In genomic region chr15:76330281-76330680, GRCh38 we compare ENCODE assay signal across 10 cellular contexts. TPM values are rescaled to one million over a fixed set of nuclear protein-coding genes. Genes with fewer than 3 reads are reported as not detected.
DNase-seq lines count a peak whose midpoint lies in the region; TF ChIP-seq lines count a peak whose summit lies in the region.
"Had no signal": no experiment of that assay in that cellular context is flagged by ENCODE, and none has a peak within 500 bp of the region (broad histone marks: within the 10 kb centered on the region; RNA-seq: fewer than 3 reads in every experiment).

No MANE protein-coding gene starts in this region.

- H3K36me3 ChIP-seq in OCI-LY3 (replicated peaks; ENCODE audit: low read depth, low read length) = no peaks in the 10 kb centered on the region
- H3K36me3 ChIP-seq in effector memory CD4-positive, alpha-beta T cell (ENCODE audit: control insufficient read depth, insufficient read depth, low read length) = no peaks in the 10 kb centered on the region
- H3K36me3 ChIP-seq: BLaER1, neutrophil had no signal

- H3K27ac ChIP-seq in OCI-LY3 (ENCODE audit: low read length) = no peak overlapping the region
- no peak overlapping the region for H3K27ac ChIP-seq in effector memory CD4-positive, alpha-beta T cell (ENCODE audit: insufficient read depth, low read length, poor library complexity, severe bottlenecking)
- H3K27ac ChIP-seq: BLaER1, neutrophil had no signal

- no peak overlapping the region for H3K9ac ChIP-seq in OCI-LY3 (ENCODE audit: low read length)
- H3K9ac ChIP-seq: BLaER1 had no signal

- no peaks in the 10 kb centered on the region for H4K20me1 ChIP-seq in OCI-LY3 (ENCODE audit: insufficient read depth, low read length)
- H4K20me1 ChIP-seq: BLaER1 had no signal

- no peaks in the 10 kb centered on the region for H3K9me3 Mint-ChIP-seq in progenitor cell of endocrine pancreas (ENCODE audit: low read depth)
- no peaks in the 10 kb centered on the region for H3K9me3 Mint-ChIP-seq in activated CD4-positive, alpha-beta memory T cell treated with anti-CD3 and anti-CD28 coated beads for 36 hours

- H3K4me3 Mint-ChIP-seq in progenitor cell of endocrine pancreas (ENCODE audit: low read depth) = no peak overlapping the region
- H3K4me3 Mint-ChIP-seq in activated CD4-positive, alpha-beta memory T cell treated with anti-CD3 and anti-CD28 coated beads for 36 hours = no peak overlapping the region

- no peak overlapping the region for H3K4me3 ChIP-seq in OCI-LY3 (ENCODE audit: low read length)
- no peak overlapping the region for H3K4me3 ChIP-seq in effector memory CD4-positive, alpha-beta T cell (ENCODE audit: insufficient read depth, low read depth, low read length, poor library complexity, severe bottlenecking)
- H3K4me3 ChIP-seq: BLaER1 had no signal

- H3K9me3 ChIP-seq in OCI-LY3 (ENCODE audit: insufficient read depth, low read length) = no peaks in the 10 kb centered on the region
- no peaks in the 10 kb centered on the region for H3K9me3 ChIP-seq in effector memory CD4-positive, alpha-beta T cell (ENCODE audit: control insufficient read depth, low read length)
- H3K9me3 ChIP-seq: neutrophil had no signal

- peaks cover 10% of the 10 kb centered on the region for H3K27me3 ChIP-seq in OCI-LY3 (ENCODE audit: low read depth, low read length)
- peaks cover 15% of the 10 kb centered on the region for H3K27me3 ChIP-seq in effector memory CD4-positive, alpha-beta T cell (replicated peaks; ENCODE audit: control insufficient read depth, insufficient read depth, low read length, poor library complexity, severe bottlenecking)

- TF ChIP-seq CTCF in OCI-LY3 (IDR thresholded peaks at IDR 0.05; ENCODE audit: low read depth, low read length) = peak; percentile 39
- TF ChIP-seq CTCF in progenitor cell of endocrine pancreas (IDR thresholded peaks at IDR 0.05; ENCODE audit: unreplicated experiment) = peak; percentile 59

- no peak overlapping the region for H2AFZ ChIP-seq in OCI-LY3 (ENCODE audit: low read depth, low read length)

- POLR2A ChIA-PET in activated CD4-positive, alpha-beta memory T cell treated with anti-CD3 and anti-CD28 coated beads for 36 hours (lab: Charles Lee) = no interaction called here

- intact Hi-C loops in activated CD4-positive, alpha-beta memory T cell treated with anti-CD3 and anti-CD28 coated beads for 36 hours (cut with micrococcal nuclease) = loop anchor here (5.0 to 10.0 kb wide), 2 partner anchors 93 to 145 kb away; no protein-coding TSS in a partner anchor

- H3K36me3 Mint-ChIP-seq in progenitor cell of endocrine pancreas (ENCODE audit: insufficient read depth) = no peaks in the 10 kb centered on the region
- H3K36me3 Mint-ChIP-seq in activated CD4-positive, alpha-beta memory T cell treated with anti-CD3 and anti-CD28 coated beads for 36 hours = no peaks in the 10 kb centered on the region

- DNase-seq in NCI-H146 (lab: John Stamatoyannopoulos, UW) (peak; percentile 10), NCI-H146 treated with DMSO at 0.1 percent for 48 hours (lab: John Stamatoyannopoulos, UW; ENCODE audit: unreplicated experiment) (no peak), fibroblast of gingiva (ENCODE audit: low read depth) (peak; percentile 60), progenitor cell of endocrine pancreas (ENCODE audit: low spot score, unreplicated experiment) (no peak), KG1 (lab: John Stamatoyannopoulos, UW) (no peak)
- no peak for DNase-seq in activated CD4-positive, alpha-beta memory T cell treated with anti-CD3 and anti-CD28 coated beads for 36 hours
- no peak for DNase-seq in effector memory CD4-positive, alpha-beta T cell

- peaks cover 7% of the 10 kb centered on the region for H3K4me1 Mint-ChIP-seq in progenitor cell of endocrine pancreas (ENCODE audit: low read depth)
- peaks cover 3% of the 10 kb centered on the region for H3K4me1 Mint-ChIP-seq in activated CD4-positive, alpha-beta memory T cell treated with anti-CD3 and anti-CD28 coated beads for 36 hours (ENCODE audit: low read depth)

- no peak overlapping the region for H3K27ac Mint-ChIP-seq in progenitor cell of endocrine pancreas
- H3K27ac Mint-ChIP-seq in activated CD4-positive, alpha-beta memory T cell treated with anti-CD3 and anti-CD28 coated beads for 36 hours = no peak overlapping the region

- peaks cover 55% of the 10 kb centered on the region for H3K27me3 Mint-ChIP-seq in progenitor cell of endocrine pancreas
- peaks cover 50% of the 10 kb centered on the region for H3K27me3 Mint-ChIP-seq in activated CD4-positive, alpha-beta memory T cell treated with anti-CD3 and anti-CD28 coated beads for 36 hours

- peaks cover 9% of the 10 kb centered on the region for H3K4me1 ChIP-seq in OCI-LY3 (ENCODE audit: low read length)
- H3K4me1 ChIP-seq in effector memory CD4-positive, alpha-beta T cell (ENCODE audit: control insufficient read depth, insufficient read depth, low read length, poor library complexity, severe bottlenecking) = peaks cover 2% of the 10 kb centered on the region
- H3K4me1 ChIP-seq: BLaER1 had no signal

- CTCF ChIA-PET in activated CD4-positive, alpha-beta memory T cell treated with anti-CD3 and anti-CD28 coated beads for 36 hours (lab: Charles Lee) = interaction anchor here (0.8 to 1.8 kb wide), 5 partner anchors 16 to 148 kb away, joined by 3 to 6 read pairs (median 3); no protein-coding TSS in a partner anchor

- no peak overlapping the region for H3K4me2 ChIP-seq in OCI-LY3 (ENCODE audit: low read length)
- H3K4me2 ChIP-seq: BLaER1 had no signal

- no peaks in the 10 kb centered on the region for H3K79me2 ChIP-seq in OCI-LY3 (ENCODE audit: low read length)

RNA-seq across cellular contexts. Expression of gene ISL2, which starts 6.3 kb away (rescaled TPM):
- total RNA-seq in progenitor cell of endocrine pancreas = 0.36 and 0.38 TPM in 2 replicates
- under 1 TPM; 0.15 to 0.19 TPM for total RNA-seq in activated CD4-positive, alpha-beta memory T cell treated with anti-CD3 and anti-CD28 coated beads for 36 hours

RNA-seq across cellular contexts. Expression of gene ETFA, which starts 19.0 kb away (rescaled TPM):
- 105 and 107 TPM in 2 replicates for total RNA-seq in progenitor cell of endocrine pancreas
- total RNA-seq in activated CD4-positive, alpha-beta memory T cell treated with anti-CD3 and anti-CD28 coated beads for 36 hours = 100 to 1,000 TPM; 169 to 173 TPM

Comparison
In these comparisons a context has a peak if more than half of its experiments do, and no peak if none do; other contexts are left out.
1. DNase-seq: peak in NCI-H146 (single experiment) and fibroblast of gingiva (single experiment); none in NCI-H146 treated with DMSO at 0.1 percent for 48 hours (single experiment), progenitor cell of endocrine pancreas (single experiment), activated CD4-positive, alpha-beta memory T cell treated with anti-CD3 and anti-CD28 coated beads for 36 hours (single experiment), KG1 (single experiment) and effector memory CD4-positive, alpha-beta T cell (0 of 3).